Comparison of ENCODE assay signal across 1 cellular context in the genomic region with DNA sequence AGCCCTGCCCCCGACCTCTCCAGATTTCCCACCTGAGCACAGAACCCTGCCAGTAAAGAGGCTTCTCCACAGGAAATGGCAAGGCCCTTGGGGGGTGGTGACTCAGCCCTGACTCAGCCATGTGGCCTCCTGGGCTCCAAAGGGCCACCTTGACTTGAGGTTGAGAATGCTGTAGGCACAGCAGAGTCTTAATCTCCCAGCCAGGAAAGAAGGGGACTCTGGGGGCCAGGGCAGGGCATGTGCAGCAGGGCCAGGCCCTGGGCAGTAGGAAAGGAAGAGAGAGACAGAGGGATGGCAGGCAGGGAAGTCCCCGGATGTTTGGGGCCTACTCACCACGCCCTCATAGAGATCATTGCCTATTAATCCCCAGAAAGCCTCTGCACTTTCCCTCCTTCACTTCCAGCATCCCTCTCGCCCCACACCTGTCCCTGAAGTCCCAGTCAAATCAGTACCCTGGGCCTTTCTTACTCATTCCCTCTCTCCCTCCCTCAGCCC.
A peak's percentile ranks its signal among the peaks of the same experiment; 100 is the strongest.
TF ChIP-seq lines count a peak whose summit lies in the region.

No MANE protein-coding gene starts in this region.

TF ChIP-seq in SK-N-SH, 30 proteins besides CTCF, POLR2A, EP300 and RAD21 (continued from another document):
- TF ChIP-seq, protein P1, sequence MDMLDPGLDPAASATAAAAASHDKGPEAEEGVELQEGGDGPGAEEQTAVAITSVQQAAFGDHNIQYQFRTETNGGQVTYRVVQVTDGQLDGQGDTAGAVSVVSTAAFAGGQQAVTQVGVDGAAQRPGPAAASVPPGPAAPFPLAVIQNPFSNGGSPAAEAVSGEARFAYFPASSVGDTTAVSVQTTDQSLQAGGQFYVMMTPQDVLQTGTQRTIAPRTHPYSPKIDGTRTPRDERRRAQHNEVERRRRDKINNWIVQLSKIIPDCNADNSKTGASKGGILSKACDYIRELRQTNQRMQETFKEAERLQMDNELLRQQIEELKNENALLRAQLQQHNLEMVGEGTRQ (IDR thresholded peaks at IDR 0.05; ENCODE audit: borderline replicate concordance, low read depth, low read length) = no peak
- no peak for TF ChIP-seq ELF1 (IDR thresholded peaks at IDR 0.05)
- TF ChIP-seq GABPA (IDR thresholded peaks at IDR 0.05; ENCODE audit: low read depth) = 0 out of 2 replicates have a peak, but pooled peaks have one; percentile 8
- no peak for TF ChIP-seq SMC3 (IDR thresholded peaks at IDR 0.05; ENCODE audit: low read depth, low read length)
- TF ChIP-seq FOXJ3 (CRISPR knock-in tag; IDR thresholded peaks at IDR 0.05) = no peak
- TF ChIP-seq, protein P2, sequence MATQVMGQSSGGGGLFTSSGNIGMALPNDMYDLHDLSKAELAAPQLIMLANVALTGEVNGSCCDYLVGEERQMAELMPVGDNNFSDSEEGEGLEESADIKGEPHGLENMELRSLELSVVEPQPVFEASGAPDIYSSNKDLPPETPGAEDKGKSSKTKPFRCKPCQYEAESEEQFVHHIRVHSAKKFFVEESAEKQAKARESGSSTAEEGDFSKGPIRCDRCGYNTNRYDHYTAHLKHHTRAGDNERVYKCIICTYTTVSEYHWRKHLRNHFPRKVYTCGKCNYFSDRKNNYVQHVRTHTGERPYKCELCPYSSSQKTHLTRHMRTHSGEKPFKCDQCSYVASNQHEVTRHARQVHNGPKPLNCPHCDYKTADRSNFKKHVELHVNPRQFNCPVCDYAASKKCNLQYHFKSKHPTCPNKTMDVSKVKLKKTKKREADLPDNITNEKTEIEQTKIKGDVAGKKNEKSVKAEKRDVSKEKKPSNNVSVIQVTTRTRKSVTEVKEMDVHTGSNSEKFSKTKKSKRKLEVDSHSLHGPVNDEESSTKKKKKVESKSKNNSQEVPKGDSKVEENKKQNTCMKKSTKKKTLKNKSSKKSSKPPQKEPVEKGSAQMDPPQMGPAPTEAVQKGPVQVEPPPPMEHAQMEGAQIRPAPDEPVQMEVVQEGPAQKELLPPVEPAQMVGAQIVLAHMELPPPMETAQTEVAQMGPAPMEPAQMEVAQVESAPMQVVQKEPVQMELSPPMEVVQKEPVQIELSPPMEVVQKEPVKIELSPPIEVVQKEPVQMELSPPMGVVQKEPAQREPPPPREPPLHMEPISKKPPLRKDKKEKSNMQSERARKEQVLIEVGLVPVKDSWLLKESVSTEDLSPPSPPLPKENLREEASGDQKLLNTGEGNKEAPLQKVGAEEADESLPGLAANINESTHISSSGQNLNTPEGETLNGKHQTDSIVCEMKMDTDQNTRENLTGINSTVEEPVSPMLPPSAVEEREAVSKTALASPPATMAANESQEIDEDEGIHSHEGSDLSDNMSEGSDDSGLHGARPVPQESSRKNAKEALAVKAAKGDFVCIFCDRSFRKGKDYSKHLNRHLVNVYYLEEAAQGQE (IDR thresholded peaks at IDR 0.05; ENCODE audit: low read depth, low read length) = peak; percentile 80
- TF ChIP-seq SIN3A (IDR thresholded peaks at IDR 0.05; ENCODE audit: borderline replicate concordance, low read depth, low read length) = no peak
- TF ChIP-seq RCOR1 (IDR thresholded peaks at IDR 0.05; ENCODE audit: low read length) = no peak
- no peak for TF ChIP-seq MEF2A (IDR thresholded peaks at IDR 0.05; ENCODE audit: borderline replicate concordance, low read depth)
- peak; percentile 96 for TF ChIP-seq NFIC (IDR thresholded peaks at IDR 0.05; ENCODE audit: borderline replicate concordance)
- peak; percentile 68; the same call in 1 of the 2 replicates for TF ChIP-seq TAF1 (IDR thresholded peaks at IDR 0.05; ENCODE audit: borderline replicate concordance, low read depth, low read length)
- TF ChIP-seq TCF12 (IDR thresholded peaks at IDR 0.05) = peak; percentile 98
- TF ChIP-seq, protein P3, sequence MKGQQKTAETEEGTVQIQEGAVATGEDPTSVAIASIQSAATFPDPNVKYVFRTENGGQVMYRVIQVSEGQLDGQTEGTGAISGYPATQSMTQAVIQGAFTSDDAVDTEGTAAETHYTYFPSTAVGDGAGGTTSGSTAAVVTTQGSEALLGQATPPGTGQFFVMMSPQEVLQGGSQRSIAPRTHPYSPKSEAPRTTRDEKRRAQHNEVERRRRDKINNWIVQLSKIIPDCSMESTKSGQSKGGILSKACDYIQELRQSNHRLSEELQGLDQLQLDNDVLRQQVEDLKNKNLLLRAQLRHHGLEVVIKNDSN (IDR thresholded peaks at IDR 0.05; ENCODE audit: borderline replicate concordance, low read depth) = no peak
- TF ChIP-seq RFX5 (IDR thresholded peaks at IDR 0.05; ENCODE audit: low read length) = no peak
- TF ChIP-seq IRF3 (IDR thresholded peaks at IDR 0.05; ENCODE audit: low read depth, low read length) = no peak
- TF ChIP-seq GATA2 (CRISPR knock-in tag; IDR thresholded peaks at IDR 0.05) = no peak
- TF ChIP-seq, protein P4, sequence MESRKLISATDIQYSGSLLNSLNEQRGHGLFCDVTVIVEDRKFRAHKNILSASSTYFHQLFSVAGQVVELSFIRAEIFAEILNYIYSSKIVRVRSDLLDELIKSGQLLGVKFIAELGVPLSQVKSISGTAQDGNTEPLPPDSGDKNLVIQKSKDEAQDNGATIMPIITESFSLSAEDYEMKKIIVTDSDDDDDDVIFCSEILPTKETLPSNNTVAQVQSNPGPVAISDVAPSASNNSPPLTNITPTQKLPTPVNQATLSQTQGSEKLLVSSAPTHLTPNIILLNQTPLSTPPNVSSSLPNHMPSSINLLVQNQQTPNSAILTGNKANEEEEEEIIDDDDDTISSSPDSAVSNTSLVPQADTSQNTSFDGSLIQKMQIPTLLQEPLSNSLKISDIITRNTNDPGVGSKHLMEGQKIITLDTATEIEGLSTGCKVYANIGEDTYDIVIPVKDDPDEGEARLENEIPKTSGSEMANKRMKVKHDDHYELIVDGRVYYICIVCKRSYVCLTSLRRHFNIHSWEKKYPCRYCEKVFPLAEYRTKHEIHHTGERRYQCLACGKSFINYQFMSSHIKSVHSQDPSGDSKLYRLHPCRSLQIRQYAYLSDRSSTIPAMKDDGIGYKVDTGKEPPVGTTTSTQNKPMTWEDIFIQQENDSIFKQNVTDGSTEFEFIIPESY (IDR thresholded peaks at IDR 0.05; ENCODE audit: borderline replicate concordance, low read depth) = peak; percentile 88; the same call in 1 of the 2 replicates
- TF ChIP-seq, protein P5, sequence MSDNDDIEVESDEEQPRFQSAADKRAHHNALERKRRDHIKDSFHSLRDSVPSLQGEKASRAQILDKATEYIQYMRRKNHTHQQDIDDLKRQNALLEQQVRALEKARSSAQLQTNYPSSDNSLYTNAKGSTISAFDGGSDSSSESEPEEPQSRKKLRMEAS (IDR thresholded peaks at IDR 0.05; ENCODE audit: low read depth) = peak; percentile 96
- no peak for TF ChIP-seq EZH2phosphoT487 (IDR thresholded peaks at IDR 0.05; ENCODE audit: borderline replicate concordance, low read depth)
- TF ChIP-seq YY1 (IDR thresholded peaks at IDR 0.05; ENCODE audit: low read depth) = peak; percentile 60; the same call in 1 of the 2 replicates
